Comparison of ENCODE assay signal across 20 cellular contexts in genomic region chr5:56734066-56734766, GRCh38.
DNase-seq lines count a peak whose midpoint lies in the region; ATAC-seq, FAIRE-seq and TF ChIP-seq lines count a peak whose summit lies in the region.
"Had no signal": no experiment of that assay in that cellular context is flagged by ENCODE, and none has a peak within 500 bp of the region (broad histone marks: within the 10 kb centered on the region; RNA-seq: fewer than 3 reads in every experiment).

No MANE protein-coding gene starts in this region.

- no peak for TF ChIP-seq CTCF in NB4 (IDR thresholded peaks at IDR 0.05; ENCODE audit: low read depth, low read length)
- no peak for TF ChIP-seq CTCF in epithelial cell of proximal tubule (conservative IDR thresholded peaks at IDR 0.05; ENCODE audit: low read depth, low read length)
- no peak for TF ChIP-seq CTCF in MM.1S (IDR thresholded peaks at IDR 0.05; ENCODE audit: low read length)

- H3K4me1 ChIP-seq in BLaER1 treated with 17β-estradiol and CSF1 and Interleukin-3, amounts not matched to agents 10 nM and 100 nM, result peaks cover 74 to 89% (median 85%) of the 10 kb centered on the region in 10 experiments
- H3K4me1 ChIP-seq in trophoblast cell (ENCODE audit: control insufficient read depth in 1 of 2, insufficient read depth in 2 of 2, low read length in 2 of 2) (peaks cover 14 to 17% of the 10 kb centered on the region in 2 experiments), MM.1S (ENCODE audit: low read length) (peaks cover 34% of the 10 kb centered on the region), aorta (ENCODE audit: control insufficient read depth in 1 of 2, insufficient read depth in 2 of 2, low read length in 2 of 2) (no peaks in the 10 kb centered on the region)

- H3K14ac ChIP-seq in trophoblast cell (ENCODE audit: low read length), result no peak overlapping the region

- peak overlapping the region in 8 of 11 experiments; percentile 2 to 84 (median 46); a peak in 12 of 22 replicates for H3K9ac ChIP-seq in BLaER1 treated with 17β-estradiol and CSF1 and Interleukin-3, amounts not matched to agents 10 nM and 100 nM
- H3K9ac ChIP-seq in trophoblast cell (ENCODE audit: low read length) (no peak overlapping the region), MM.1S (ENCODE audit: low read length) (no peak overlapping the region)
- H3K9ac ChIP-seq: GM23248 had no signal

- H3K9me2 ChIP-seq in MM.1S (replicated peaks; ENCODE audit: insufficient read depth, low read length), result no peaks in the 10 kb centered on the region

- H3K9me3 ChIP-seq in BLaER1 treated with 17β-estradiol and CSF1 and Interleukin-3, amounts not matched to agents 10 nM and 100 nM (replicated peaks in 1 of 11), result peaks cover 0 to 30% (median 22%) of the 10 kb centered on the region in 11 experiments; a peak in 18 of 22 replicates
- H3K9me3 ChIP-seq in trophoblast cell (ENCODE audit: insufficient read depth, low read depth, low read length), result no peaks in the 10 kb centered on the region
- H3K9me3 ChIP-seq in MM.1S (replicated peaks; ENCODE audit: insufficient read depth, low read length), result no peaks in the 10 kb centered on the region
- no peaks in the 10 kb centered on the region for H3K9me3 ChIP-seq in aorta (ENCODE audit: control insufficient read depth, low read length)
- H3K9me3 ChIP-seq: neutrophil had no signal

- H2BK12ac ChIP-seq in trophoblast cell (ENCODE audit: low read length), result no peak overlapping the region

- H4K12ac ChIP-seq in trophoblast cell (ENCODE audit: low read depth, low read length), result no peak overlapping the region

- H4K8ac ChIP-seq in trophoblast cell (ENCODE audit: low read depth, low read length), result no peak overlapping the region

- no peak overlapping the region for H2AK5ac ChIP-seq in trophoblast cell (ENCODE audit: low read length)

- H2AFZ ChIP-seq in trophoblast cell (ENCODE audit: insufficient read depth, low read length, poor library complexity) (no peak overlapping the region), MM.1S (ENCODE audit: low read length) (no peak overlapping the region)
- H2AFZ ChIP-seq: GM23248 had no signal

- H3K4me3 ChIP-seq in BLaER1 treated with 17β-estradiol and CSF1 and Interleukin-3, amounts not matched to agents 10 nM and 100 nM, result peak overlapping the region in 1 of 10 experiments; percentile 15; a peak in 1 of 20 replicates
- no peak overlapping the region for H3K4me3 ChIP-seq in NB4 (ENCODE audit: low read depth, low read length)
- no peak overlapping the region for H3K4me3 ChIP-seq in epithelial cell of proximal tubule (ENCODE audit: low read depth, low read length)
- H3K4me3 ChIP-seq in trophoblast cell (ENCODE audit: low read depth, low read length), result no peak overlapping the region
- H3K4me3 ChIP-seq in MM.1S (ENCODE audit: low read length), result no peak overlapping the region
- H3K4me3 ChIP-seq in aorta (ENCODE audit: low read length in 2 of 2), result no peak overlapping the region
- H3K4me3 ChIP-seq: dorsolateral prefrontal cortex, GM23248, skin epidermis had no signal

- no peak for ATAC-seq in GM21360 (IDR thresholded peaks at IDR 0.05; ENCODE audit: unreplicated experiment)
- ATAC-seq in aorta (ENCODE audit: low FRiP score), result no peak
- ATAC-seq: stimulated activated effector memory CD8-positive, alpha-beta T cell treated with anti-CD3 and anti-CD28 coated beads, Interleukin-12 subunit alpha, Interleukin-12 subunit beta, amount 100 ng/mL, for 72 hours had no signal

- FAIRE-seq in HTR-8/SVneo (lab: Jason Lieb, UNC), result no peak
- FAIRE-seq: GM12891 had no signal

- peaks cover 0 to 6% (median 0%) of the 10 kb centered on the region in 11 experiments; a peak in 2 of 22 replicates for H3K36me3 ChIP-seq in BLaER1 treated with 17β-estradiol and CSF1 and Interleukin-3, amounts not matched to agents 10 nM and 100 nM
- H3K36me3 ChIP-seq in trophoblast cell (ENCODE audit: control insufficient read depth in 1 of 2, insufficient read depth in 2 of 2, low read length in 2 of 2) (no peaks in the 10 kb centered on the region), MM.1S (replicated peaks; ENCODE audit: insufficient read depth, low read length) (no peaks in the 10 kb centered on the region), aorta (ENCODE audit: control insufficient read depth in 1 of 2, insufficient read depth in 2 of 2, low read length in 1 of 2) (no peaks in the 10 kb centered on the region)
- H3K36me3 ChIP-seq: neutrophil had no signal

- WGBS in trophoblast cell (ENCODE audit: extremely low coverage, insufficient coverage, insufficient read length), result no CpG with 5 or more reads among the region's 3 CpGs
- WGBS in aorta, 2 donors, result 36 to 48% methylated on average over 3 of the region's 3 CpGs

- intact Hi-C loops in aorta (cut with DNase I), result no loop called here

- no peaks in the 10 kb centered on the region for H4K20me1 ChIP-seq in BLaER1 treated with 17β-estradiol and CSF1 and Interleukin-3, amounts not matched to agents 10 nM and 100 nM
- no peaks in the 10 kb centered on the region for H4K20me1 ChIP-seq in MM.1S (ENCODE audit: insufficient read depth, low read length)

- H2BK120ac ChIP-seq in trophoblast cell (ENCODE audit: insufficient read depth, low read length, poor library complexity), result no peak overlapping the region

- no peaks in the 10 kb centered on the region for H3F3A ChIP-seq in MM.1S (ENCODE audit: insufficient read depth, low read length)

- H2BK5ac ChIP-seq in trophoblast cell (ENCODE audit: low read depth, low read length, poor library complexity), result no peak overlapping the region

- H3K79me2 ChIP-seq in trophoblast cell (ENCODE audit: control insufficient read depth, insufficient read depth, low read length, poor library complexity) (no peaks in the 10 kb centered on the region), MM.1S (ENCODE audit: low read length) (no peaks in the 10 kb centered on the region)

- no peak for TF ChIP-seq POLR2A in NB4 (IDR thresholded peaks at IDR 0.05; ENCODE audit: extremely low read depth, insufficient read length)

- H3K79me1 ChIP-seq in trophoblast cell (ENCODE audit: low read length), result peaks cover 8% of the 10 kb centered on the region

- no peak overlapping the region for H4K91ac ChIP-seq in trophoblast cell (ENCODE audit: low read depth, low read length)

- no peak overlapping the region for H3K18ac ChIP-seq in trophoblast cell (ENCODE audit: low read length)

- H3K4me2 ChIP-seq in BLaER1 treated with 17β-estradiol and CSF1 and Interleukin-3, amounts not matched to agents 10 nM and 100 nM, result peak overlapping the region; percentile 84 to 99 (median 93)
- H3K4me2 ChIP-seq in trophoblast cell (ENCODE audit: low read length) (no peak overlapping the region), MM.1S (ENCODE audit: low read depth, low read length) (no peak overlapping the region)

- H3K27ac ChIP-seq in BLaER1 treated with 17β-estradiol and CSF1 and Interleukin-3, amounts not matched to agents 10 nM and 100 nM, result peak overlapping the region in 9 of 11 experiments; percentile 86 to 96 (median 94); a peak in 18 of 22 replicates
- peak overlapping the region; percentile 27 for H3K27ac ChIP-seq in trophoblast cell (ENCODE audit: low read depth, low read length)
- no peak overlapping the region for H3K27ac ChIP-seq in MM.1S (ENCODE audit: low read length)
- no peak overlapping the region for H3K27ac ChIP-seq in aorta (ENCODE audit: low read depth in 1 of 2, low read length in 2 of 2)
- H3K27ac ChIP-seq: GM23248, neutrophil had no signal

- no peak overlapping the region for H3K4ac ChIP-seq in trophoblast cell (ENCODE audit: low read depth, low read length)

- H3K23ac ChIP-seq in trophoblast cell (ENCODE audit: low read length), result no peak overlapping the region

- no peaks in the 10 kb centered on the region for H3K27me3 ChIP-seq in BLaER1 treated with 17β-estradiol and CSF1 and Interleukin-3, amounts not matched to agents 10 nM and 100 nM
- H3K27me3 ChIP-seq in trophoblast cell (ENCODE audit: insufficient read depth, low read length) (no peaks in the 10 kb centered on the region), MM.1S (replicated peaks; ENCODE audit: insufficient read depth, low read length) (no peaks in the 10 kb centered on the region), aorta (ENCODE audit: control insufficient read depth in 1 of 2, insufficient read depth in 2 of 2, low read length in 1 of 2) (no peaks in the 10 kb centered on the region)
- H3K27me3 ChIP-seq: dorsolateral prefrontal cortex, neutrophil had no signal

- DNase-seq in NB4 (ENCODE audit: low read depth) (peak; percentile 33), epithelial cell of proximal tubule (ENCODE audit: low read depth) (peak; percentile 79), trophoblast cell (peak; percentile 59 to 68), MM.1S (no peak), HTR-8/SVneo (ENCODE audit: insufficient read length, low spot score) (no peak), aorta (no peak)
- DNase-seq: activated CD4-positive, CD25-positive, alpha-beta regulatory T cell treated with anti-CD3 and anti-CD28 coated beads, Interleukin-2, amount 50 U/mL, for 72 hours; activated naive CD4-positive, alpha-beta T cell treated with Interleukin-2 at 50 U/mL for 16 hours; GDM1; GM23248; KBM-7; NCI-H1417; SHP77 treated with DMSO at 0.1 percent for 48 hours had no signal

Comparison
In these comparisons a context has a peak if more than half of its experiments do, and no peak if none do; other contexts are left out.
1. H3K27ac ChIP-seq: peak in BLaER1 treated with 17β-estradiol and CSF1 and Interleukin-3, amounts not matched to agents 10 nM and 100 nM (9 of 11) and trophoblast cell (single experiment); none in MM.1S (single experiment) and aorta (0 of 2).
2. H3K4me2 ChIP-seq: peak in BLaER1 treated with 17β-estradiol and CSF1 and Interleukin-3, amounts not matched to agents 10 nM and 100 nM (11 of 11); none in trophoblast cell (single experiment) and MM.1S (single experiment).
3. H3K9ac ChIP-seq: peak in BLaER1 treated with 17β-estradiol and CSF1 and Interleukin-3, amounts not matched to agents 10 nM and 100 nM (8 of 11); none in trophoblast cell (single experiment) and MM.1S (single experiment).
4. DNase-seq: peak in NB4 (single experiment), epithelial cell of proximal tubule (single experiment) and trophoblast cell (2 of 2); none in MM.1S (single experiment), HTR-8/SVneo (single experiment) and aorta (0 of 2).